In genomic region chr9:128635266-128636023, GRCh38 we compare ENCODE assay signal across 8 cellular contexts. TPM values are rescaled to one million over a fixed set of nuclear protein-coding genes. Genes with fewer than 3 reads are reported as not detected.
A peak's percentile ranks its signal among the peaks of the same experiment; 100 is the strongest.
DNase-seq lines count a peak whose midpoint lies in the region; ATAC-seq and TF ChIP-seq lines count a peak whose summit lies in the region.
"Had no signal": no experiment of that assay in that cellular context is flagged by ENCODE, and none has a peak within 500 bp of the region (broad histone marks: within the 10 kb centered on the region; RNA-seq: fewer than 3 reads in every experiment).

No MANE protein-coding gene starts in this region.

- H3K4me1 ChIP-seq in GM23248 (ENCODE audit: insufficient read depth) (peaks cover 10% of the 10 kb centered on the region), upper lobe of left lung (peaks cover 25 to 34% (median 27%) of the 10 kb centered on the region in 4 donors)

- WGBS in GM23248 (ENCODE audit: low coverage in 1 of 2, low lambda C conversion rate in 2 of 2, missing lambda C conversion rate in 2 of 2), 2 experiments = 3 to 8% methylated on average over 14 to 19 of the region's 20 CpGs
- WGBS in lower leg skin, 2 donors = 24% methylated on average over 15 to 17 of the region's 20 CpGs
- WGBS in upper lobe of left lung, 2 donors = 18 to 61% methylated on average over 3 to 14 of the region's 20 CpGs

- H3K9ac ChIP-seq in GM23248 = peak overlapping the region; percentile 76

- intact Hi-C loops in lower leg skin (cut with DNase I; ENCODE audit: low total_unique reads) = no loop called here

- no peak for TF ChIP-seq POLR2A in lower leg skin (IDR thresholded peaks at IDR 0.05)
- TF ChIP-seq POLR2A in upper lobe of left lung (IDR thresholded peaks at IDR 0.05) = peak in 2 of 4 donors; percentile 51 to 54

- H3K4me3 ChIP-seq in GM23248 (peak overlapping the region; percentile 45; the same call in 1 of the 2 replicates), coronary artery (peak overlapping the region; percentile 53), lower leg skin (ENCODE audit: low read depth, poor library complexity, severe bottlenecking) (no peak overlapping the region), upper lobe of left lung (peak overlapping the region in 3 of 4 donors; percentile 27 to 40 (median 29))

- H3K9me2 ChIP-seq in GM23248 (ENCODE audit: insufficient read depth) = no peaks in the 10 kb centered on the region

- no peaks in the 10 kb centered on the region for H3K27me3 ChIP-seq in GM23248 (replicated peaks; ENCODE audit: insufficient read depth)
- no peaks in the 10 kb centered on the region for H3K27me3 ChIP-seq in upper lobe of left lung

- peaks cover 26% of the 10 kb centered on the region; the same call in 1 of the 2 replicates for H3K36me3 ChIP-seq in GM23248 (ENCODE audit: low read depth)
- peaks cover 24 to 61% (median 52%) of the 10 kb centered on the region in 4 donors for H3K36me3 ChIP-seq in upper lobe of left lung

- H3K79me2 ChIP-seq in GM23248 (ENCODE audit: insufficient read depth) = no peaks in the 10 kb centered on the region

- H3K9me3 ChIP-seq in GM23248 (ENCODE audit: low read depth) = no peaks in the 10 kb centered on the region
- no peaks in the 10 kb centered on the region for H3K9me3 ChIP-seq in upper lobe of left lung

- H4K20me1 ChIP-seq in GM23248 (ENCODE audit: insufficient read depth) = no peaks in the 10 kb centered on the region

- TF ChIP-seq CTCF in coronary artery (IDR thresholded peaks at IDR 0.05) = peak; percentile 75
- TF ChIP-seq CTCF in lower leg skin (IDR thresholded peaks at IDR 0.05) = peak in 1 of 3 donors; percentile 23
- TF ChIP-seq CTCF in upper lobe of left lung (IDR thresholded peaks at IDR 0.05) = peak; percentile 59 to 86 (median 70)

- in situ Hi-C loops in GM23248 (cut with MboI) = no loop called here

- H3K27ac ChIP-seq in GM23248 = peak overlapping the region; percentile 85
- peak overlapping the region; percentile 76 to 99 for H3K27ac ChIP-seq in coronary artery
- H3K27ac ChIP-seq in upper lobe of left lung = peak overlapping the region; percentile 89 to 97 (median 96)

- TF ChIP-seq EP300 in upper lobe of left lung (IDR thresholded peaks at IDR 0.05) = peak in 2 of 4 donors; percentile 34 to 56

- DNase-seq in GM23248 = peak; percentile 99
- peak; percentile 93 for DNase-seq in NCI-H510A treated with DMSO at 0.1 percent for 48 hours (lab: John Stamatoyannopoulos, UW)
- DNase-seq in coronary artery (ENCODE audit: low spot score) = peak; percentile 96
- DNase-seq in lower leg skin (ENCODE audit: low spot score in 2 of 2) = peak; percentile 82 to 97
- peak; percentile 88 to 95 for DNase-seq in upper lobe of left lung
- DNase-seq in NOMO-1 treated with DMSO at 0.1 percent for 48 hours (lab: John Stamatoyannopoulos, UW; ENCODE audit: unreplicated experiment) = no peak
- DNase-seq: activated T-cell treated with anti-CD3 and anti-CD28 coated beads, Interleukin-2, amount 50 U/mL, for 4 hours had no signal

- ATAC-seq in upper lobe of left lung (ENCODE audit: low FRiP score in 2 of 2) (peak; percentile 92 to 96), GM21717 (IDR thresholded peaks at IDR 0.05; ENCODE audit: unreplicated experiment) (no peak)

- H3F3A ChIP-seq in GM23248 (ENCODE audit: insufficient read depth) = peaks cover 24% of the 10 kb centered on the region

- peak overlapping the region; percentile 61 for H3K4me2 ChIP-seq in GM23248 (ENCODE audit: unreplicated experiment)

- H2AFZ ChIP-seq in GM23248 = peak overlapping the region; percentile 49; the same call in 1 of the 2 replicates

RNA-seq across cellular contexts. Expression of gene DYNC2I2, which starts 21.2 kb away (rescaled TPM):
- total RNA-seq in GM23248 (2014; rRNA removed; shearing (Covaris generic)) = 64.5 and 93.1 TPM in 2 replicates
- polyA plus RNA-seq in GM23248 (2016; fragmentation: Nextera tagmentation; extraction: Ambion mirVana) = 58.8 and 60.8 TPM in 2 replicates
- total RNA-seq in lower leg skin (10 to 100 TPM; 36.6 to 46.8 (median 44.0) TPM), upper lobe of left lung (100 to 1,000 TPM in 1 of 6 donors, 10 to 100 TPM in 5; 47.8 to 105 (median 76.8) TPM)

RNA-seq across cellular contexts. Expression of gene SET, which starts 53.6 kb away (rescaled TPM):
- total RNA-seq in GM23248 (2014; rRNA removed; shearing (Covaris generic)) = 263 and 283 TPM in 2 replicates
- polyA plus RNA-seq in GM23248 (2016; fragmentation: Nextera tagmentation; extraction: Ambion mirVana) = 175 and 183 TPM in 2 replicates
- total RNA-seq in lower leg skin = 100 to 1,000 TPM; 135 to 220 (median 178) TPM
- 100 to 1,000 TPM in 4 of 6 donors, 10 to 100 TPM in 2; 73.3 to 222 (median 177) TPM for total RNA-seq in upper lobe of left lung
